Comparison of ENCODE assay signal across 12 cellular contexts in genomic region chr4:155703486-155704227, GRCh38. TPM values are rescaled to one million over a fixed set of nuclear protein-coding genes. Genes with fewer than 3 reads are reported as not detected.
DNase-seq lines count a peak whose midpoint lies in the region; ATAC-seq and TF ChIP-seq lines count a peak whose summit lies in the region.
"Had no signal": no experiment of that assay in that cellular context is flagged by ENCODE, and none has a peak within 500 bp of the region (broad histone marks: within the 10 kb centered on the region; RNA-seq: fewer than 3 reads in every experiment).

No MANE protein-coding gene starts in this region.

- no peaks in the 10 kb centered on the region for H3K4me1 Mint-ChIP-seq in activated CD8-positive, alpha-beta memory T cell treated with anti-CD3 and anti-CD28 coated beads, Interleukin-2, amount 10 ng/mL, durations not matched to agents 7 days and 5 days

- H3K27ac ChIP-seq in fibroblast of lung (ENCODE audit: insufficient read depth, low read length), result no peak overlapping the region
- H3K27ac ChIP-seq in SJCRH30, result no peak overlapping the region
- H3K27ac ChIP-seq: ascending aorta had no signal

- no peak for TF ChIP-seq POLR2A in GM18505 (IDR thresholded peaks at IDR 0.05; ENCODE audit: borderline replicate concordance, extremely low read depth, insufficient read depth, insufficient read length)

- no peak overlapping the region for H3K9ac ChIP-seq in fibroblast of lung (ENCODE audit: insufficient read depth, low read length)

- no peaks in the 10 kb centered on the region for H3K27me3 Mint-ChIP-seq in activated CD8-positive, alpha-beta memory T cell treated with anti-CD3 and anti-CD28 coated beads, Interleukin-2, amount 10 ng/mL, durations not matched to agents 7 days and 5 days

- no peak overlapping the region for H3K4me3 ChIP-seq in fibroblast of lung (replicated peaks in 1 of 4; ENCODE audit: control extremely low read depth in 1 of 4, insufficient read depth in 1 of 4, low read depth in 3 of 4, low read length in 4 of 4)
- no peak overlapping the region for H3K4me3 ChIP-seq in SJCRH30
- H3K4me3 ChIP-seq: ascending aorta, lung had no signal

- H3K79me2 ChIP-seq in fibroblast of lung (ENCODE audit: control insufficient read depth, insufficient read depth, low read length), result no peaks in the 10 kb centered on the region

- H3K27me3 ChIP-seq in fibroblast of lung (ENCODE audit: control insufficient read depth, insufficient read depth, low read length) (no peaks in the 10 kb centered on the region), SJCRH30 (no peaks in the 10 kb centered on the region)
- H3K27me3 ChIP-seq: ascending aorta had no signal

- H3K27ac Mint-ChIP-seq in activated CD8-positive, alpha-beta memory T cell treated with anti-CD3 and anti-CD28 coated beads, Interleukin-2, amount 10 ng/mL, durations not matched to agents 7 days and 5 days, result no peak overlapping the region

- DNase-seq in fibroblast of lung (ENCODE audit: low read depth in 2 of 2) (peak; percentile 15 to 61), SJCRH30 (no peak), COLO829 (ENCODE audit: low spot score) (no peak), retina (no peak)
- DNase-seq in activated CD8-positive, alpha-beta memory T cell treated with anti-CD3 and anti-CD28 coated beads, Interleukin-2, amount 10 ng/mL, durations not matched to agents 7 days and 5 days, result no peak
- DNase-seq: NCI-H2171 treated with DMSO at 0.1 percent for 48 hours, SHP77 treated with DMSO at 0.1 percent for 48 hours had no signal

- H3K36me3 ChIP-seq in fibroblast of lung (ENCODE audit: control insufficient read depth, insufficient read depth, low read length) (no peaks in the 10 kb centered on the region), SJCRH30 (no peaks in the 10 kb centered on the region)

- no peaks in the 10 kb centered on the region for H3K9me3 Mint-ChIP-seq in activated CD8-positive, alpha-beta memory T cell treated with anti-CD3 and anti-CD28 coated beads, Interleukin-2, amount 10 ng/mL, durations not matched to agents 7 days and 5 days (ENCODE audit: low read depth)

- H3K9me3 ChIP-seq in fibroblast of lung (ENCODE audit: control insufficient read depth, insufficient read depth, low read depth, low read length), result no peaks in the 10 kb centered on the region
- no peaks in the 10 kb centered on the region for H3K9me3 ChIP-seq in SJCRH30 (replicated peaks)

- no peak overlapping the region for H3K4me2 ChIP-seq in fibroblast of lung (ENCODE audit: extremely low read depth, insufficient read depth, low read length)

- H3K4me1 ChIP-seq in fibroblast of lung (ENCODE audit: control insufficient read depth, extremely low read depth, insufficient read depth, low read length), result peaks cover 6% of the 10 kb centered on the region
- H3K4me1 ChIP-seq in SJCRH30, result no peaks in the 10 kb centered on the region

- CTCF ChIA-PET in activated CD8-positive, alpha-beta memory T cell treated with anti-CD3 and anti-CD28 coated beads, Interleukin-2, amount 10 ng/mL, durations not matched to agents 7 days and 5 days (lab: Charles Lee), result no interaction called here

- no peak overlapping the region for H3K4me3 Mint-ChIP-seq in activated CD8-positive, alpha-beta memory T cell treated with anti-CD3 and anti-CD28 coated beads, Interleukin-2, amount 10 ng/mL, durations not matched to agents 7 days and 5 days

- ATAC-seq in GM18505 (IDR thresholded peaks at IDR 0.05; ENCODE audit: unreplicated experiment) (peak; percentile 71), GM21529 (IDR thresholded peaks at IDR 0.05; ENCODE audit: unreplicated experiment) (peak; percentile 66), HG03460 (IDR thresholded peaks at IDR 0.05; ENCODE audit: unreplicated experiment) (peak; percentile 85)
- no peak for ATAC-seq in activated CD8-positive, alpha-beta memory T cell treated with anti-CD3 and anti-CD28 coated beads, Interleukin-2, amount 10 ng/mL, durations not matched to agents 7 days and 5 days

- no peak for TF ChIP-seq CTCF in fibroblast of lung (conservative IDR thresholded peaks at IDR 0.05 in 1 of 2, IDR thresholded peaks at IDR 0.05 in 1 of 2; ENCODE audit: low read depth in 1 of 2, low read length in 2 of 2)

- H3K36me3 Mint-ChIP-seq in activated CD8-positive, alpha-beta memory T cell treated with anti-CD3 and anti-CD28 coated beads, Interleukin-2, amount 10 ng/mL, durations not matched to agents 7 days and 5 days, result no peaks in the 10 kb centered on the region

- no peaks in the 10 kb centered on the region for H4K20me1 ChIP-seq in fibroblast of lung (ENCODE audit: control insufficient read depth, extremely low read depth, insufficient read depth, low read length)

- H2AFZ ChIP-seq in fibroblast of lung (ENCODE audit: low read length), result no peak overlapping the region

RNA-seq across cellular contexts. Expression of gene GUCY1A1, which starts 37.0 kb away (rescaled TPM):
- total RNA-seq in fibroblast of lung, result 10.7 and 23.4 TPM in 2 replicates
- 0.52 and 8.1 TPM in 2 replicates for polyA plus RNA-seq in fibroblast of lung
- 0.37 and 4.9 TPM in 2 replicates for polyA plus RNA-seq in fibroblast of lung (2012)
- 0.33 and 5.1 TPM in 2 replicates for polyA minus RNA-seq in fibroblast of lung (ENCODE audit: low replicate concordance)
- under 1 TPM in 1 of 2 experiments, not detected in 1; 0.87 TPM for total RNA-seq in activated CD8-positive, alpha-beta memory T cell treated with anti-CD3 and anti-CD28 coated beads, Interleukin-2, amount 10 ng/mL, durations not matched to agents 7 days and 5 days
- 0.08 TPM in 1 of 2 replicates, not detected in the other for total RNA-seq in SJCRH30 (2014; rRNA removed; shearing (Covaris generic))

RNA-seq across cellular contexts. Expression of gene GUCY1B1, which starts 55.2 kb away (rescaled TPM):
- 37.8 and 39.3 TPM in 2 replicates for total RNA-seq in fibroblast of lung
- 11.2 and 38.1 TPM in 2 replicates for polyA plus RNA-seq in fibroblast of lung
- 6.8 and 20.7 TPM in 2 replicates for polyA plus RNA-seq in fibroblast of lung (2012)
- polyA minus RNA-seq in fibroblast of lung (ENCODE audit: low replicate concordance), result 2.3 and 9.9 TPM in 2 replicates
- 1 to 10 TPM in 1 of 2 experiments, under 1 TPM in 1; 0.09 to 1.5 TPM for total RNA-seq in activated CD8-positive, alpha-beta memory T cell treated with anti-CD3 and anti-CD28 coated beads, Interleukin-2, amount 10 ng/mL, durations not matched to agents 7 days and 5 days
- total RNA-seq in SJCRH30 (2014; rRNA removed; shearing (Covaris generic)), result 3.1 and 3.2 TPM in 2 replicates

Comparison
In these comparisons a context has a peak if more than half of its experiments do, and no peak if none do; other contexts are left out.
1. DNase-seq: peak in fibroblast of lung (2 of 2); none in activated CD8-positive, alpha-beta memory T cell treated with anti-CD3 and anti-CD28 coated beads, Interleukin-2, amount 10 ng/mL, durations not matched to agents 7 days and 5 days (single experiment), SJCRH30 (0 of 2), COLO829 (single experiment) and retina (single experiment).